ENCODE assay signal across 26 cellular contexts in the genomic region with DNA sequence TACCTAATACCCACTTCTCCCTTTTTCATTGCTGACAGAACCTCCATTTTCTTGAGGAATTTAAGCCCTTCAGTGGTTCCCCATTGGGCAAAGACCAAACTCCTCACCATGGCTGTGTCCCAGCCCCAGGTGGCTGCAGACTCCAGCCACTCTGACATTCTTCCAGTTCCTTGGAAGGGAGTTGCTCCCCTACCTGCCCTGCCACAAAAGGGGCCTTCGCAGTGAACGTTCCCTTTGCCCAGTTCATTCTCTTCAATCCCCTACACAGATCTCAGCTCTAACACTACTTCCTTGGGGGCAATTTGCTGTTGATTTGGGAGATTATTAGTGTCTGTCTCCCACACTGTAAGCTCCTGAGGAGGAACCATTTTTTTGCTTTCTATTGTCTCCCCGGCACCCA.
"Had no signal": no experiment of that assay in that cellular context is flagged by ENCODE, and none has a peak within 500 bp of the region (broad histone marks: within the 10 kb centered on the region; RNA-seq: fewer than 3 reads in every experiment).

No MANE protein-coding gene starts in this region.

- H3K4me3 Mint-ChIP-seq: nephron progenitor cell; stimulated activated memory B cell treated with anti-CD40 and anti-IgM and Interleukin-4, amounts not matched to agents 10 μg/mL and 1 μg/mL and 100 μg/mL, for 72 hours; type B pancreatic cell had no signal

- H3K27ac Mint-ChIP-seq: mesothelial cell of epicardium; nephron progenitor cell; stimulated activated memory B cell treated with anti-CD40 and anti-IgM and Interleukin-4, amounts not matched to agents 10 μg/mL and 1 μg/mL and 100 μg/mL, for 72 hours; type B pancreatic cell had no signal

- DNase-seq: dermis blood vessel endothelial cell; effector memory CD4-positive, alpha-beta T cell; erythroblast; hypothalamus; immature natural killer cell; islet precursor cell; kidney glomerular epithelial cell; mesenchymal stem cell; mucosa of descending colon; naive B cell; nephron progenitor cell; occipital lobe; ovary; posterior cingulate gyrus; psoas muscle; right cardiac atrium; sigmoid colon; stimulated activated CD4-positive, alpha-beta T cell treated with anti-CD3 and anti-CD28 coated beads, Interleukin-4, amount 100 ng/mL, for 4 hours; stimulated activated naive CD8-positive, alpha-beta T cell treated with anti-CD3 and anti-CD28 coated beads, Interleukin-15, Interleukin-2, amounts not matched to agents 100 U/mL and 50 U/mL, for 24 hours; substantia nigra; testis; tibial artery had no signal

- H3K36me3 Mint-ChIP-seq: mesothelial cell of epicardium; naive B cell; stimulated activated memory B cell treated with anti-CD40 and anti-IgM and Interleukin-4, amounts not matched to agents 10 μg/mL and 1 μg/mL and 100 μg/mL, for 72 hours; type B pancreatic cell had no signal

- H3K27me3 Mint-ChIP-seq: naive B cell; stimulated activated memory B cell treated with anti-CD40 and anti-IgM and Interleukin-4, amounts not matched to agents 10 μg/mL and 1 μg/mL and 100 μg/mL, for 72 hours had no signal

- H3K36me3 ChIP-seq: ovary, sigmoid colon, tibial artery had no signal

- ATAC-seq: mucosa of descending colon; psoas muscle; right cardiac atrium; stimulated activated memory B cell treated with anti-CD40 and anti-IgM and Interleukin-4, amounts not matched to agents 10 μg/mL and 1 μg/mL and 100 μg/mL, for 72 hours; stimulated activated naive CD8-positive, alpha-beta T cell treated with anti-CD3 and anti-CD28 coated beads, Interleukin-15, Interleukin-2, amounts not matched to agents 100 U/mL and 50 U/mL, for 24 hours had no signal

- H3K9me3 ChIP-seq: mucosa of descending colon, ovary, psoas muscle, sigmoid colon, testis, tibial artery had no signal

- H3K27ac ChIP-seq: ovary, sigmoid colon, testis had no signal

- H3K27me3 ChIP-seq: ovary, sigmoid colon, testis, tibial artery had no signal

- H3K9me3 Mint-ChIP-seq: immature natural killer cell; mesothelial cell of epicardium; naive B cell; nephron progenitor cell; stimulated activated memory B cell treated with anti-CD40 and anti-IgM and Interleukin-4, amounts not matched to agents 10 μg/mL and 1 μg/mL and 100 μg/mL, for 72 hours; type B pancreatic cell had no signal

- H3K4me3 ChIP-seq: coronary artery, mucosa of descending colon, ovary, psoas muscle, sigmoid colon, testis, tibial artery had no signal
